ENCODE assay signal across 8 cellular contexts in the genomic region with DNA sequence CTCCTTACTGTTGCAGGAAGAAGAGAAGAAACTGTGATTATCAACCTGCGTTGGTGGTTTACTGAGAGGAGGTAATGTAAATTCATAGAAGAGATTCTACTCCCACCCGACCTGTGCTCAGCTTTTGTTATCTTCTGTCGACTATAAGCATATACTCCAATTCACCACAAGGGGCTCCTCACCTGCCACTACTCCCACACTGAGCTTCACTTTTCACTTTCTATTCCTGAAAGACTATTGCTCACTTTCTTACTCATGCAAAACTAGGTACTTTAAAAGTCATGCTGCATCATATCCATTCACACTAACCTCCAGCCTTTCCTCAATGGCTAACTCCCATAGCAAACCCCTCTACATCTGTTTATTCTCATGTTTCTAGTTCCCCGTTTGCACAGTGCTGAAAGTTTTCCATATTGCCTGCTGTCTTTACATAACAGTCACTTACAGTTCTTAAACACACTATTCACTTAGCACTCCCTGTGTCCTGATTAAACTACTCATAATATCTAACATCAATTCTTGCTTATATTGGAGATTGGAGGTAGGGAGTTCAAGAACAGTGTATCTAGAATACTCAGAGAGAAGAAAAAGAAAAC.
A peak's percentile ranks its signal among the peaks of the same experiment; 100 is the strongest.
DNase-seq lines count a peak whose midpoint lies in the region; ATAC-seq and TF ChIP-seq lines count a peak whose summit lies in the region.

No MANE protein-coding gene starts in this region.

- ATAC-seq in Right ventricle myocardium superior (ENCODE audit: poor library complexity): peak; percentile 61
- peak; percentile 92 to 98 (median 94) for ATAC-seq in right lobe of liver

- H3K4me3 ChIP-seq in HEK293 (ENCODE audit: low read depth, low read length): no peak overlapping the region
- no peak overlapping the region for H3K4me3 ChIP-seq in right lobe of liver

- H3K4me1 ChIP-seq in HEK293 (ENCODE audit: control insufficient read depth, insufficient read depth, low read length) (peaks cover 10% of the 10 kb centered on the region), right lobe of liver (no peaks in the 10 kb centered on the region)

- CTCF ChIA-PET in HEK293 (lab: Yijun Ruan, JAX): interaction anchor here (0.5 to 1.8 kb wide), 20 partner anchors 9 to 1285 kb away, joined by 3 to 13 read pairs (median 3); no protein-coding TSS in a partner anchor

- no peak overlapping the region for H3K4me3 Mint-ChIP-seq in activated T-helper 2 cell treated with anti-CD3 and anti-CD28 coated beads, Interferon-gamma antibody, Interleukin-2, Interleukin-4, amounts not matched to agents 10 μg/mL and 5 μg/mL and 100 μg/mL, durations not matched to agents 14 hours and 24 hours and 36 hours (ENCODE audit: low read depth)

- TF ChIP-seq CTCF in HEK293 (tag by site-specific recombination; IDR thresholded peaks at IDR 0.05) (no peak; the same call in 1 of the 2 replicates), LNCAP (IDR thresholded peaks at IDR 0.05) (peak; percentile 61), right lobe of liver (IDR thresholded peaks at IDR 0.05) (peak; percentile 63 to 70 (median 69))

- POLR2A ChIA-PET in HEK293 (lab: Yijun Ruan, JAX): no interaction called here

- H3K27me3 Mint-ChIP-seq in activated T-helper 2 cell treated with anti-CD3 and anti-CD28 coated beads, Interferon-gamma antibody, Interleukin-2, Interleukin-4, amounts not matched to agents 10 μg/mL and 5 μg/mL and 100 μg/mL, durations not matched to agents 14 hours and 24 hours and 36 hours (ENCODE audit: low read depth): no peaks in the 10 kb centered on the region

- no peak overlapping the region for H3K27ac Mint-ChIP-seq in activated T-helper 2 cell treated with anti-CD3 and anti-CD28 coated beads, Interferon-gamma antibody, Interleukin-2, Interleukin-4, amounts not matched to agents 10 μg/mL and 5 μg/mL and 100 μg/mL, durations not matched to agents 14 hours and 24 hours and 36 hours

- no peaks in the 10 kb centered on the region for H3K27me3 ChIP-seq in right lobe of liver

- TF ChIP-seq POLR2A in right lobe of liver (IDR thresholded peaks at IDR 0.05): no peak

- H3K9me3 ChIP-seq in HEK293 (ENCODE audit: control insufficient read depth, insufficient read depth, low read depth, low read length): no peaks in the 10 kb centered on the region
- no peaks in the 10 kb centered on the region for H3K9me3 ChIP-seq in right lobe of liver

- DNase-seq in Right ventricle myocardium superior (no peak), cardiac septum (ENCODE audit: low spot score) (no peak), amniotic epithelial cell (ENCODE audit: low read depth) (peak; percentile 72), right lobe of liver (no peak), foreskin melanocyte (no peak)
- no peak for DNase-seq in activated T-helper 2 cell treated with anti-CD3 and anti-CD28 coated beads, Interferon-gamma antibody, Interleukin-2, Interleukin-4, amounts not matched to agents 10 μg/mL and 5 μg/mL and 100 μg/mL, durations not matched to agents 14 hours and 24 hours and 36 hours (ENCODE audit: low spot score)

- H3K9me3 Mint-ChIP-seq in activated T-helper 2 cell treated with anti-CD3 and anti-CD28 coated beads, Interferon-gamma antibody, Interleukin-2, Interleukin-4, amounts not matched to agents 10 μg/mL and 5 μg/mL and 100 μg/mL, durations not matched to agents 14 hours and 24 hours and 36 hours: peaks cover 6% of the 10 kb centered on the region

- intact Hi-C loops in Right ventricle myocardium superior (cut with DNase I): no loop called here
- intact Hi-C loops in cardiac septum (cut with DNase I): no loop called here
- intact Hi-C loops in right lobe of liver (cut with DNase I): no loop called here
- intact Hi-C loops in activated T-helper 2 cell treated with anti-CD3 and anti-CD28 coated beads, Interferon-gamma antibody, Interleukin-2, Interleukin-4, amounts not matched to agents 10 μg/mL and 5 μg/mL and 100 μg/mL, durations not matched to agents 14 hours and 24 hours and 36 hours (cut with micrococcal nuclease): no loop called here

- H3K36me3 Mint-ChIP-seq in activated T-helper 2 cell treated with anti-CD3 and anti-CD28 coated beads, Interferon-gamma antibody, Interleukin-2, Interleukin-4, amounts not matched to agents 10 μg/mL and 5 μg/mL and 100 μg/mL, durations not matched to agents 14 hours and 24 hours and 36 hours (ENCODE audit: low read depth): no peaks in the 10 kb centered on the region

- H3K27ac ChIP-seq in HEK293 (ENCODE audit: extremely low read depth, low read depth, low read length) (no peak overlapping the region; the same call in 1 of the 2 replicates), right lobe of liver (no peak overlapping the region)

- H3K4me1 Mint-ChIP-seq in activated T-helper 2 cell treated with anti-CD3 and anti-CD28 coated beads, Interferon-gamma antibody, Interleukin-2, Interleukin-4, amounts not matched to agents 10 μg/mL and 5 μg/mL and 100 μg/mL, durations not matched to agents 14 hours and 24 hours and 36 hours (ENCODE audit: low read depth): no peaks in the 10 kb centered on the region

- WGBS in right lobe of liver (ENCODE audit: insufficient coverage, low coverage, low lambda C conversion rate, missing lambda C conversion rate): 14% methylated on average over 4 of the region's 4 CpGs

- H3K36me3 ChIP-seq in HEK293 (ENCODE audit: control insufficient read depth in 2 of 2, insufficient read depth in 1 of 2, low read length in 2 of 2): no peaks in the 10 kb centered on the region
- H3K36me3 ChIP-seq in right lobe of liver: no peaks in the 10 kb centered on the region

TF ChIP-seq in HEK293, 187 proteins besides CTCF, POLR2A, EP300 and RAD21 (continues in another document):
- no peak for TF ChIP-seq ZNF184 (tag by site-specific recombination; IDR thresholded peaks at IDR 0.05)
- TF ChIP-seq PRDM1 (tag by site-specific recombination; IDR thresholded peaks at IDR 0.05): peak; percentile 89
- TF ChIP-seq, protein P1, sequence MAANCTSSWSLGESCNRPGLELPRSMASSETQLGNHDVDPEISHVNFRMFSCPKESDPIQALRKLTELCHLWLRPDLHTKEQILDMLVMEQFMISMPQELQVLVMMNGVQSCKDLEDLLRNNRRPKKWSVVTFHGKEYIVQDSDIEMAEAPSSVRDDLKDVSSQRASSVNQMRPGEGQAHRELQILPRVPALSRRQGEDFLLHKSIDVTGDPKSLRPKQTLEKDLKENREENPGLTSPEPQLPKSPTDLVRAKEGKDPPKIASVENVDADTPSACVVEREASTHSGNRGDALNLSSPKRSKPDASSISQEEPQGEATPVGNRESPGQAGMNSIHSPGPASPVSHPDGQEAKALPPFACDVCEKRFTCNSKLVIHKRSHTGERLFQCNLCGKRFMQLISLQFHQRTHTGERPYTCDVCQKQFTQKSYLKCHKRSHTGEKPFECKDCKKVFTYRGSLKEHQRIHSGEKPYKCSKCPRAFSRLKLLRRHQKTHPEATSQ (tag by site-specific recombination; IDR thresholded peaks at IDR 0.05): no peak
- no peak for TF ChIP-seq ZNF692 (tag by site-specific recombination; IDR thresholded peaks at IDR 0.05)
- no peak for TF ChIP-seq ZNF23 (tag by site-specific recombination; IDR thresholded peaks at IDR 0.05; ENCODE audit: borderline replicate concordance)
- TF ChIP-seq ZBTB26 (tag by site-specific recombination; optimal IDR thresholded peaks at IDR 0.05): no peak
- TF ChIP-seq ZFHX2 (tag by site-specific recombination; conservative IDR thresholded peaks at IDR 0.05): peak; percentile 49; the same call in 1 of the 2 replicates
- no peak for TF ChIP-seq ZNF623 (tag by site-specific recombination; IDR thresholded peaks at IDR 0.05)
- 0 out of 2 replicates have a peak, but pooled peaks have one; percentile 15 for TF ChIP-seq ZNF660 (tag by site-specific recombination; IDR thresholded peaks at IDR 0.05)
- TF ChIP-seq ZNF571 (tag by site-specific recombination; IDR thresholded peaks at IDR 0.05): no peak
- no peak for TF ChIP-seq ZNF19 (tag by site-specific recombination; IDR thresholded peaks at IDR 0.05; ENCODE audit: low read depth)
- TF ChIP-seq, protein P2, sequence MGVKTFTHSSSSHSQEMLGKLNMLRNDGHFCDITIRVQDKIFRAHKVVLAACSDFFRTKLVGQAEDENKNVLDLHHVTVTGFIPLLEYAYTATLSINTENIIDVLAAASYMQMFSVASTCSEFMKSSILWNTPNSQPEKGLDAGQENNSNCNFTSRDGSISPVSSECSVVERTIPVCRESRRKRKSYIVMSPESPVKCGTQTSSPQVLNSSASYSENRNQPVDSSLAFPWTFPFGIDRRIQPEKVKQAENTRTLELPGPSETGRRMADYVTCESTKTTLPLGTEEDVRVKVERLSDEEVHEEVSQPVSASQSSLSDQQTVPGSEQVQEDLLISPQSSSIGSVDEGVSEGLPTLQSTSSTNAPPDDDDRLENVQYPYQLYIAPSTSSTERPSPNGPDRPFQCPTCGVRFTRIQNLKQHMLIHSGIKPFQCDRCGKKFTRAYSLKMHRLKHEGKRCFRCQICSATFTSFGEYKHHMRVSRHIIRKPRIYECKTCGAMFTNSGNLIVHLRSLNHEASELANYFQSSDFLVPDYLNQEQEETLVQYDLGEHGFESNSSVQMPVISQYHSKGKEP (tag by site-specific recombination; IDR thresholded peaks at IDR 0.05): no peak
- no peak for TF ChIP-seq FEZF1 (tag by site-specific recombination; IDR thresholded peaks at IDR 0.05)
- TF ChIP-seq ZNF837 (tag by site-specific recombination; IDR thresholded peaks at IDR 0.05): no peak
- no peak for TF ChIP-seq ZNF24 (tag by site-specific recombination; IDR thresholded peaks at IDR 0.05)
- no peak for TF ChIP-seq ZNF596 (tag by site-specific recombination; IDR thresholded peaks at IDR 0.05)
